ENCODE assay signal across 8 cellular contexts in the genomic region with DNA sequence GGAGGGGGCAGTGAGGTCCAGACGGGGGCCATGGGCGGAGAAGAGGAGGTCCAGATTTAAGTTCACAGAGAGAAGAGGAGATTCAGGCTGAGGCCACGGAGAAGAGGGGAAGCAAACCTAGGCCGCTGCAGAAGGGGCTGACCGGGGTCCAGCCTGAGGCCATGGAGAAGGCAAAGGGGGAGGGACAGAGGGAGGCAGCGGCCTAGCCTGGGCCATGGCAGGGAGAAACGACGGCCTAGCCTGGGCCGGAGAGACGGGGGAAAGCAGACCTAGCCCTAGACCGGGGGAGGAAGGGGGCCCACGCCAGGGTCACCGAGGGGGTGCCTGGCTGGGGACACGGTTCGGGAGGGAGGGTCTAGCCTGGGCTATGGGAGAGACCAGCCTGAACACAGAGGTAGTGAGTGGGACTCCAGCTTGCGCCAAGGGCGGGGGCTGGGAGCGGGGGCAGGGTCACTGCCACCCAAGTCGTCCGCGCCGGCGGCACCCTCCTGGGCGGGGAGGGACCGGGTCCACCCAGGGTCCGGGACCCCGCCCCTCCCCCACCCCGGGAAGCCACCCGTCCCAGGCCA. TPM values are rescaled to one million over a fixed set of nuclear protein-coding genes. Genes with fewer than 3 reads are reported as not detected.
DNase-seq lines count a peak whose midpoint lies in the region; ATAC-seq and TF ChIP-seq lines count a peak whose summit lies in the region.

No MANE protein-coding gene starts in this region.

- peak overlapping the region; percentile 64 for H3K4me3 ChIP-seq in CD4-positive, CD25-positive, alpha-beta regulatory T cell (ENCODE audit: low read depth, low read length)
- peak overlapping the region; percentile 79 to 100 (median 100) for H3K4me3 ChIP-seq in heart right ventricle
- H3K4me3 ChIP-seq in rectal smooth muscle tissue (ENCODE audit: low read length): peak overlapping the region; percentile 79

- no peak for ATAC-seq in CD4-positive, CD25-positive, alpha-beta regulatory T cell (ENCODE audit: low read depth in 2 of 2)
- ATAC-seq in GM19372 (IDR thresholded peaks at IDR 0.05; ENCODE audit: low read depth, unreplicated experiment): peak; percentile 19
- ATAC-seq in HG03520 (IDR thresholded peaks at IDR 0.05; ENCODE audit: unreplicated experiment): peak; percentile 5
- ATAC-seq in activated T-helper 17 cell treated with anti-CD3 and anti-CD28 coated beads, Interleukin-2, amount 50 U/mL, for 72 hours (replicated peaks): peak; percentile 1
- peak; percentile 13 to 61 (median 20) for ATAC-seq in heart right ventricle

- DNase-seq in CD4-positive, CD25-positive, alpha-beta regulatory T cell: peak in 1 of 3 donors; percentile 40
- DNase-seq in heart right ventricle (no peak), NCI-H1694 treated with DMSO at 0.1 percent for 48 hours (lab: John Stamatoyannopoulos, UW) (no peak), NCI-H128 (lab: John Stamatoyannopoulos, UW; ENCODE audit: unreplicated experiment) (no peak)

- peaks cover 15% of the 10 kb centered on the region for H3K36me3 ChIP-seq in CD4-positive, CD25-positive, alpha-beta regulatory T cell (ENCODE audit: control insufficient read depth, insufficient read depth, low read length)
- peaks cover 0 to 41% (median 0%) of the 10 kb centered on the region in 9 donors for H3K36me3 ChIP-seq in heart right ventricle
- no peaks in the 10 kb centered on the region for H3K36me3 ChIP-seq in rectal smooth muscle tissue (ENCODE audit: control insufficient read depth, insufficient read depth, low read length)

- H3K27ac Mint-ChIP-seq in CD4-positive, CD25-positive, alpha-beta regulatory T cell: peak overlapping the region; percentile 94 to 97 (median 95)
- H3K27ac Mint-ChIP-seq in activated T-helper 17 cell treated with anti-CD3 and anti-CD28 coated beads, Interleukin-2, amount 50 U/mL, for 72 hours: peak overlapping the region; percentile 97

- peak overlapping the region; percentile 93 to 96 (median 96) for H3K4me3 Mint-ChIP-seq in CD4-positive, CD25-positive, alpha-beta regulatory T cell
- H3K4me3 Mint-ChIP-seq in activated T-helper 17 cell treated with anti-CD3 and anti-CD28 coated beads, Interleukin-2, amount 50 U/mL, for 72 hours: peak overlapping the region; percentile 97

- no peak for TF ChIP-seq CTCF in heart right ventricle (IDR thresholded peaks at IDR 0.05)

- H3K4me1 Mint-ChIP-seq in CD4-positive, CD25-positive, alpha-beta regulatory T cell: peaks cover 12 to 70% (median 53%) of the 10 kb centered on the region in 4 donors
- H3K4me1 Mint-ChIP-seq in activated T-helper 17 cell treated with anti-CD3 and anti-CD28 coated beads, Interleukin-2, amount 50 U/mL, for 72 hours: peaks cover 52% of the 10 kb centered on the region

- no peaks in the 10 kb centered on the region for H3K27me3 ChIP-seq in CD4-positive, CD25-positive, alpha-beta regulatory T cell (ENCODE audit: control insufficient read depth, insufficient read depth, low read length)
- H3K27me3 ChIP-seq in heart right ventricle (no peaks in the 10 kb centered on the region), rectal smooth muscle tissue (ENCODE audit: control insufficient read depth, insufficient read depth, low read length) (no peaks in the 10 kb centered on the region)

- 0 to 1% methylated on average over 22 to 28 of the region's 29 CpGs for WGBS in heart right ventricle, 2 donors

- no peaks in the 10 kb centered on the region for H3K9me3 Mint-ChIP-seq in CD4-positive, CD25-positive, alpha-beta regulatory T cell
- H3K9me3 Mint-ChIP-seq in activated T-helper 17 cell treated with anti-CD3 and anti-CD28 coated beads, Interleukin-2, amount 50 U/mL, for 72 hours: no peaks in the 10 kb centered on the region

- peak overlapping the region; percentile 92 for H3K27ac ChIP-seq in CD4-positive, CD25-positive, alpha-beta regulatory T cell (ENCODE audit: insufficient read depth, low read length, poor library complexity, severe bottlenecking)
- H3K27ac ChIP-seq in heart right ventricle (peak overlapping the region; percentile 89 to 100 (median 100)), rectal smooth muscle tissue (ENCODE audit: low read depth, low read length) (peak overlapping the region; percentile 98)

- intact Hi-C loops in heart right ventricle (cut with DNase I): loop anchor here (1.0 to 10.0 kb wide), 15 partner anchors 38 to 170 kb away; a partner anchor contains a TSS

- peaks cover 16% of the 10 kb centered on the region for H3K36me3 Mint-ChIP-seq in CD4-positive, CD25-positive, alpha-beta regulatory T cell
- H3K36me3 Mint-ChIP-seq in activated T-helper 17 cell treated with anti-CD3 and anti-CD28 coated beads, Interleukin-2, amount 50 U/mL, for 72 hours (ENCODE audit: low read depth): peaks cover 41% of the 10 kb centered on the region

- H3K4me1 ChIP-seq in CD4-positive, CD25-positive, alpha-beta regulatory T cell (ENCODE audit: control insufficient read depth, insufficient read depth, low read length, poor library complexity, severe bottlenecking): peaks cover 67% of the 10 kb centered on the region
- H3K4me1 ChIP-seq in heart right ventricle (peaks cover 36 to 71% (median 67%) of the 10 kb centered on the region in 9 donors), rectal smooth muscle tissue (ENCODE audit: control insufficient read depth, insufficient read depth, low read length) (peaks cover 48% of the 10 kb centered on the region)

- H3K9me3 ChIP-seq in CD4-positive, CD25-positive, alpha-beta regulatory T cell (ENCODE audit: control insufficient read depth in 2 of 2, low read length in 2 of 2): no peaks in the 10 kb centered on the region
- H3K9me3 ChIP-seq in heart right ventricle: no peaks in the 10 kb centered on the region

- peak overlapping the region; percentile 42 for H3K9ac ChIP-seq in rectal smooth muscle tissue (ENCODE audit: low read length)

- no peaks in the 10 kb centered on the region for H3K27me3 Mint-ChIP-seq in CD4-positive, CD25-positive, alpha-beta regulatory T cell
- no peaks in the 10 kb centered on the region for H3K27me3 Mint-ChIP-seq in activated T-helper 17 cell treated with anti-CD3 and anti-CD28 coated beads, Interleukin-2, amount 50 U/mL, for 72 hours

RNA-seq across cellular contexts. Expression of a gene that starts 0.5 kb away (rescaled TPM):
- 372 TPM for total RNA-seq in CD4-positive, CD25-positive, alpha-beta regulatory T cell
- polyA plus RNA-seq in CD4-positive, CD25-positive, alpha-beta regulatory T cell: 100 to 1,000 TPM; 384 to 588 (median 518) TPM
- total RNA-seq in activated T-helper 17 cell treated with anti-CD3 and anti-CD28 coated beads, Interleukin-2, amount 50 U/mL, for 72 hours: 100 to 1,000 TPM; 291 to 399 TPM
- 100 to 1,000 TPM; 207 to 307 (median 228) TPM for total RNA-seq in heart right ventricle
- 100 to 1,000 TPM; 158 to 236 TPM for polyA plus RNA-seq in heart right ventricle

Comparison
In these comparisons a context has a peak if more than half of its experiments do, and no peak if none do; other contexts are left out.
1. ATAC-seq: peak in GM19372 (single experiment), HG03520 (single experiment), activated T-helper 17 cell treated with anti-CD3 and anti-CD28 coated beads, Interleukin-2, amount 50 U/mL, for 72 hours (single experiment) and heart right ventricle (8 of 8); none in CD4-positive, CD25-positive, alpha-beta regulatory T cell (0 of 2).
2. Peak in every context shown above with its lines, with median percentiles within 50 percentile points of each other: H3K27ac ChIP-seq and H3K4me3 ChIP-seq.